Comparison of ENCODE assay signal across 13 cellular contexts in the genomic region with DNA sequence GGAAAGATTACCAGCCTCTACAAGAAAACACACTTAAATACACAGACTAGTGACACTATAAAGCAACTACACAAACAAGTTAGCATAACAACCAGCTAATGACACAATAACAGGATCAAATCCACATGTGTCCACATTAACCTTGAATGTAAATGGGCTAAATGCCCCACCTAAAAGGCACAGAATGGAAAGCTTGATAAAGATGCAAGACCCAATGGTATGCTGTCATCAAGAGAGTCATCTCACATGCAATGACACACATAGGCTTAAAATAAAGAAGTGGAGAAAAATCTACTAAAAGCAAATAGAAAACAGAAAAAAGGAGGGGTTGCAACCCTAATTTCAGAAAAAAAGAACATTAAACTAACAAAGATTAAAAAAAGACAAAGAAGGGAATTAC. TPM values are rescaled to one million over a fixed set of nuclear protein-coding genes. Genes with fewer than 3 reads are reported as not detected.
"Had no signal": no experiment of that assay in that cellular context is flagged by ENCODE, and none has a peak within 500 bp of the region (broad histone marks: within the 10 kb centered on the region; RNA-seq: fewer than 3 reads in every experiment).

No MANE protein-coding gene starts in this region.

- H3K27ac Mint-ChIP-seq: nephron had no signal

- ATAC-seq: right lobe of liver had no signal

- DNase-seq: activated CD4-positive, alpha-beta T cell treated with anti-CD3 and anti-CD28 coated beads for 48 hours; amygdala; dermis blood vessel endothelial cell; effector memory CD4-positive, alpha-beta T cell; mesendoderm; right lobe of liver; small intestine; stimulated activated CD4-positive, alpha-beta T cell treated with anti-CD3 and anti-CD28 coated beads, Interleukin-15, amount 100 ng/mL, for 24 hours; stimulated activated CD4-positive, alpha-beta T cell treated with anti-CD3 and anti-CD28 coated beads, Interleukin-4, amount 100 ng/mL, for 1 hour; T-helper 2 cell; thyroid gland had no signal

- H3K4me1 Mint-ChIP-seq: nephron had no signal

- H3K4me3 Mint-ChIP-seq: nephron had no signal

RNA-seq across cellular contexts. Expression of gene GIMAP7, which starts 38.5 kb away (rescaled TPM):
- total RNA-seq: cardiac muscle cell had no signal
